ENCODE assay signal across 8 cellular contexts in the genomic region with DNA sequence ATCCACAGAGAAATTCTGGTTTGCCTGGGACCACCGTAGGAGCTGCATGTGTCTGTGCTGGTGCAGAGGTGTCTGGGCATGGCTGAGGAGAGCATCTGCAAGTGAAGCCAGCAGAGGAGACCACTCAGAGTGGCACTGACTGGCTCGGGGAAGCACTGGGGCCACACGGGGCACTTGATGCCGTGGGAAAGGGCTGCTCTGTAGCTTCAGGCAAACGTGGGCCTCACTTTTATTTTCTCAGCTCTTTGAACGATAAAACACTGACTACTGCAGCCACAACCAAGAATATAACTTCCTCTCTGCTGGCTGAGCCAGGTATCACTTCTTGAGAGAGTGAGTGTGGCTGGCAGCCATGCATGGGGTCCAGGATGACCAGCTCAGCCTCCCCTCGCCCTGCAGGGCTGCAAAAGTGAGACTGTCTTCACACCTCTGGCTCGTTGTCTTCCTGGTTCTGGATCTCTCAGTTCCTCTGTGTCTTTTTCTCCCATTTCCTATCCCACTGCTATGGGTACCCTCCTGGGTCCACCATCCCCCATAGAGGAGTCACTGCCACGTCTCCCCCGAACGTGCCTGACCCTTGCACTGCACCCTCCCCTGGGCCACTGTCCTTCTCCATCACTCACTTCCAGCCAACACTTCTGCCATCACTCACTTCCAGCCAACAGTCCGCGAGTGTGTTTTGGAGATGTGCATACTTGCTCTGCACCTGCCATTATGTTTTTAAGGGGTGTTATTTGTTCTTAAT.
DNase-seq lines count a peak whose midpoint lies in the region; ATAC-seq, FAIRE-seq and TF ChIP-seq lines count a peak whose summit lies in the region.

No MANE protein-coding gene starts in this region.

- no peak overlapping the region for H2AFZ ChIP-seq in trophoblast cell (ENCODE audit: insufficient read depth, low read length, poor library complexity)

- H3K27me3 ChIP-seq in trophoblast cell (ENCODE audit: insufficient read depth, low read length), result no peaks in the 10 kb centered on the region

- H3K9me3 ChIP-seq in trophoblast cell (ENCODE audit: insufficient read depth, low read depth, low read length), result no peaks in the 10 kb centered on the region

- H3K79me1 ChIP-seq in trophoblast cell (ENCODE audit: low read length), result peaks cover 3% of the 10 kb centered on the region

- no peak overlapping the region for H3K9ac ChIP-seq in trophoblast cell (ENCODE audit: low read length)

- H3K18ac ChIP-seq in trophoblast cell (ENCODE audit: low read length), result peak overlapping the region; percentile 21

- H3K23ac ChIP-seq in trophoblast cell (ENCODE audit: low read length), result no peak overlapping the region

- peak overlapping the region; percentile 54 for H3K27ac ChIP-seq in trophoblast cell (ENCODE audit: low read depth, low read length)

- H4K8ac ChIP-seq in trophoblast cell (ENCODE audit: low read depth, low read length), result no peak overlapping the region

- peaks cover 3% of the 10 kb centered on the region for H3K9me3 Mint-ChIP-seq in activated naive CD8-positive, alpha-beta T cell (ENCODE audit: low read depth)
- peaks cover 3% of the 10 kb centered on the region for H3K9me3 Mint-ChIP-seq in type B pancreatic cell

- no peaks in the 10 kb centered on the region for H3K79me2 ChIP-seq in trophoblast cell (ENCODE audit: control insufficient read depth, insufficient read depth, low read length, poor library complexity)

- peak overlapping the region; percentile 79 for H3K4me3 Mint-ChIP-seq in activated naive CD8-positive, alpha-beta T cell
- H3K4me3 Mint-ChIP-seq in type B pancreatic cell, result no peak overlapping the region

- no peak overlapping the region for H3K4me2 ChIP-seq in trophoblast cell (ENCODE audit: low read length)

- no peak overlapping the region for H2AK5ac ChIP-seq in trophoblast cell (ENCODE audit: low read length)

- peaks cover 0 to 4% of the 10 kb centered on the region in 2 experiments for H3K36me3 ChIP-seq in trophoblast cell (ENCODE audit: control insufficient read depth in 1 of 2, insufficient read depth in 2 of 2, low read length in 2 of 2)

- no peaks in the 10 kb centered on the region for H3K27me3 Mint-ChIP-seq in activated naive CD8-positive, alpha-beta T cell
- no peaks in the 10 kb centered on the region for H3K27me3 Mint-ChIP-seq in type B pancreatic cell

- no peak overlapping the region for H4K12ac ChIP-seq in trophoblast cell (ENCODE audit: low read depth, low read length)

- TF ChIP-seq CTCF in type B pancreatic cell (conservative IDR thresholded peaks at IDR 0.05), result no peak

- WGBS in trophoblast cell (ENCODE audit: extremely low coverage, insufficient coverage, insufficient read length), result no CpG with 5 or more reads among the region's 13 CpGs

- H3K14ac ChIP-seq in trophoblast cell (ENCODE audit: low read length), result no peak overlapping the region

- H3K4ac ChIP-seq in trophoblast cell (ENCODE audit: low read depth, low read length), result no peak overlapping the region

- H2BK5ac ChIP-seq in trophoblast cell (ENCODE audit: low read depth, low read length, poor library complexity), result no peak overlapping the region

- H3K4me1 ChIP-seq in trophoblast cell (ENCODE audit: control insufficient read depth in 1 of 2, insufficient read depth in 2 of 2, low read length in 2 of 2), result peaks cover 12 to 25% of the 10 kb centered on the region in 2 experiments

- no peak overlapping the region for H4K91ac ChIP-seq in trophoblast cell (ENCODE audit: low read depth, low read length)

- FAIRE-seq in GM12892 (lab: Jason Lieb, UNC), result peak; percentile 74

- DNase-seq in GM12892 (ENCODE audit: insufficient read length), result no peak
- no peak for DNase-seq in trophoblast cell
- DNase-seq in type B pancreatic cell (ENCODE audit: extremely low spot score, unreplicated experiment), result no peak
- no peak for DNase-seq in ACHN
- DNase-seq in stimulated activated CD4-positive, alpha-beta T cell treated with anti-CD3 and anti-CD28 coated beads, Interleukin-15, amount 100 ng/mL, for 24 hours, result no peak
- DNase-seq in DMS153 (lab: John Stamatoyannopoulos, UW), result no peak

- H2BK12ac ChIP-seq in trophoblast cell (ENCODE audit: low read length), result no peak overlapping the region

- peaks cover 81% of the 10 kb centered on the region for H3K4me1 Mint-ChIP-seq in activated naive CD8-positive, alpha-beta T cell (ENCODE audit: low read depth)
- H3K4me1 Mint-ChIP-seq in type B pancreatic cell (ENCODE audit: unreplicated experiment), result peaks cover 42% of the 10 kb centered on the region

- ATAC-seq in HG02981 (IDR thresholded peaks at IDR 0.05; ENCODE audit: unreplicated experiment), result peak; percentile 63

- TF ChIP-seq POLR2A in GM12892 (IDR thresholded peaks at IDR 0.05; ENCODE audit: low read depth, low read length), result no peak

- H3K27ac Mint-ChIP-seq in activated naive CD8-positive, alpha-beta T cell, result peak overlapping the region; percentile 98
- H3K27ac Mint-ChIP-seq in type B pancreatic cell, result no peak overlapping the region

- H2BK120ac ChIP-seq in trophoblast cell (ENCODE audit: insufficient read depth, low read length, poor library complexity), result no peak overlapping the region

- H3K36me3 Mint-ChIP-seq in activated naive CD8-positive, alpha-beta T cell, result peaks cover 22% of the 10 kb centered on the region
- H3K36me3 Mint-ChIP-seq in type B pancreatic cell, result peaks cover 7% of the 10 kb centered on the region

- in situ Hi-C loops in ACHN (cut with HindIII; ENCODE audit: low pct_ligation_motif_present, low pct_unique_long_range_greater_than_20kb, low sequenced_read_pairs), result no loop called here

- H3K4me3 ChIP-seq in trophoblast cell (ENCODE audit: low read depth, low read length), result no peak overlapping the region
